ENCODE assay signal across 8 cellular contexts in the genomic region with DNA sequence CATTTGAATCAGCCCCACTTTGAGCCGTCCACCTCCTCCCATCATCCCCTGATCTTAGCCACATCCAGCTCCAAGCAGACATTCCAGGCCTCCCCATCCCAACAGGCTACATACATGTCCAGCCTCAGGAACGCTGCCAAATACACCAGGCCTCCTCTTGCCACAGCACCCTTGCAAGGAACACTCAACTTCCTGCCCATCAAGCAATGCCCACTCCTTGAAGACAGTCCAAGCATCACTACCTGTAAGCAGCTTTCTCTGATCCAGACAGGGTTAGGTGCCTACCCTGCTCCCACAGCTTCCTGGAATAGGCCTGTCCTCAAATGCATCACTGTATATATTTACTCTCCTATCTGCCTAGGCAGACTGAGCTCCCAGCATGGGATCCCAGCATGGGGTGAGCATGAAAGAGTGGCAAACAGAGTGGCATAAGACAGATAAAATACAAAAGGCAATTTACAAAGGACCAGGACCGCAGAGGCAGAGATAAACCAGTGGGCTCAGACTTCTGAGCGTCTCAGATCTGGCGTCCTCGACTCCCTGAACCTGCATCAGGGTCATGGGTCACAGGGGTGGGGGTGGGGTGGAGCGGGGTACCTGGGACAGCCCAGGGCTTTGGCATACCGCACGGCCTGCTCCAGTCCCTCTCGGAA. TPM values are rescaled to one million over a fixed set of nuclear protein-coding genes. Genes with fewer than 3 reads are reported as not detected.
DNase-seq lines count a peak whose midpoint lies in the region; ATAC-seq and TF ChIP-seq lines count a peak whose summit lies in the region.

No MANE protein-coding gene starts in this region.

- ATAC-seq in body of pancreas (peak; percentile 5), HG02610 (IDR thresholded peaks at IDR 0.05; ENCODE audit: unreplicated experiment) (no peak), HG02678 (IDR thresholded peaks at IDR 0.05; ENCODE audit: unreplicated experiment) (no peak), GM19397 (IDR thresholded peaks at IDR 0.05; ENCODE audit: unreplicated experiment) (no peak)

- H3K4me1 ChIP-seq in ES-I3 (ENCODE audit: insufficient read depth, low read length) (peaks cover 4% of the 10 kb centered on the region; the same call in 1 of the 2 replicates), body of pancreas (peaks cover 30% of the 10 kb centered on the region), iPS-20b (ENCODE audit: insufficient read depth, low read length) (peaks cover 7% of the 10 kb centered on the region)

- H3K27ac ChIP-seq in body of pancreas (peak overlapping the region; percentile 78 to 94 (median 89)), iPS-20b (ENCODE audit: low read length) (no peak overlapping the region), skin epidermis (peak overlapping the region in 20 of 21 experiments; percentile 68 to 94 (median 90))

- DNase-seq in NCI-H2081 (lab: John Stamatoyannopoulos, UW) (peak; percentile 31 to 74), body of pancreas (peak; percentile 41 to 61 (median 52))

- H3K9me3 ChIP-seq in ES-I3 (ENCODE audit: control insufficient read depth, insufficient read depth, low read length) (no peaks in the 10 kb centered on the region), body of pancreas (no peaks in the 10 kb centered on the region), iPS-20b (ENCODE audit: insufficient read depth, low read depth, low read length) (no peaks in the 10 kb centered on the region)

- WGBS in body of pancreas, 2 donors, result 12 to 32% methylated on average over 5 to 10 of the region's 10 CpGs

- H3K9ac ChIP-seq in ES-I3 (ENCODE audit: low read depth, low read length) (peak overlapping the region; percentile 59; the same call in 1 of the 2 replicates), iPS-20b (ENCODE audit: low read depth, low read length) (peak overlapping the region; percentile 48; the same call in 1 of the 2 replicates)

- H3K4me3 ChIP-seq in body of pancreas, result peak overlapping the region in 1 of 2 donors; percentile 20
- peak overlapping the region; percentile 62 for H3K4me3 ChIP-seq in iPS-20b (ENCODE audit: low read length)
- H3K4me3 ChIP-seq in skin epidermis, result peak overlapping the region; percentile 33 to 66 (median 53)

- peaks cover 6% of the 10 kb centered on the region for H3K36me3 ChIP-seq in ES-I3 (ENCODE audit: insufficient read depth, low read length)
- peaks cover 9 to 13% of the 10 kb centered on the region in 2 donors for H3K36me3 ChIP-seq in body of pancreas (replicated peaks in 1 of 2; ENCODE audit: insufficient read depth in 1 of 2, low read depth in 2 of 2)
- peaks cover 42% of the 10 kb centered on the region for H3K36me3 ChIP-seq in iPS-20b (ENCODE audit: insufficient read depth, low read depth, low read length)

- intact Hi-C loops in body of pancreas (cut with DNase I), result no loop called here

- H3K27me3 ChIP-seq in body of pancreas (no peaks in the 10 kb centered on the region), iPS-20b (ENCODE audit: insufficient read depth, low read length) (0 out of 2 replicates have a peak, but pooled peaks cover 7% of the 10 kb centered on the region)

- no peak for TF ChIP-seq CTCF in body of pancreas (IDR thresholded peaks at IDR 0.05)

- no peak for TF ChIP-seq POLR2A in body of pancreas (IDR thresholded peaks at IDR 0.05)

RNA-seq across cellular contexts. Expression of a gene that starts 0.8 kb away (rescaled TPM):
- 100 to 1,000 TPM; 101 to 157 TPM for total RNA-seq in body of pancreas
